In genomic region chr16:27325736-27326135, GRCh38 we compare ENCODE assay signal across 9 cellular contexts. TPM values are rescaled to one million over a fixed set of nuclear protein-coding genes. Genes with fewer than 3 reads are reported as not detected.
DNase-seq lines count a peak whose midpoint lies in the region; ATAC-seq and TF ChIP-seq lines count a peak whose summit lies in the region.
"Had no signal": no experiment of that assay in that cellular context is flagged by ENCODE, and none has a peak within 500 bp of the region (broad histone marks: within the 10 kb centered on the region; RNA-seq: fewer than 3 reads in every experiment).

No MANE protein-coding gene starts in this region.

- no peak for ATAC-seq in stimulated activated naive CD8-positive, alpha-beta T cell treated with anti-CD3 and anti-CD28 coated beads, Interleukin-15, Interleukin-2, amounts not matched to agents 100 U/mL and 50 U/mL, for 24 hours
- ATAC-seq in naive thymus-derived CD8-positive, alpha-beta T cell = no peak

- no peaks in the 10 kb centered on the region for H3K27me3 Mint-ChIP-seq in stimulated activated naive CD8-positive, alpha-beta T cell treated with anti-CD3 and anti-CD28 coated beads, Interleukin-15, Interleukin-2, amounts not matched to agents 100 ng/mL and 50 ng/mL, for 24 hours
- H3K27me3 Mint-ChIP-seq in naive thymus-derived CD8-positive, alpha-beta T cell = no peaks in the 10 kb centered on the region

- POLR2A ChIA-PET in naive thymus-derived CD8-positive, alpha-beta T cell (lab: Charles Lee) = interaction anchor here (1.2 kb wide), 1 partner anchor 8 kb away, joined by 4 read pairs; no protein-coding TSS in a partner anchor

- peaks cover 23% of the 10 kb centered on the region for H3K4me1 ChIP-seq in colonic mucosa

- DNase-seq in stimulated activated naive CD8-positive, alpha-beta T cell treated with anti-CD3 and anti-CD28 coated beads, Interleukin-15, Interleukin-2, amounts not matched to agents 100 U/mL and 50 U/mL, for 24 hours = no peak
- DNase-seq in colonic mucosa (no peak), NCI-H69 (lab: John Stamatoyannopoulos, UW) (no peak), UCSD-AML1 (lab: John Stamatoyannopoulos, UW; ENCODE audit: unreplicated experiment) (no peak), GM10266 (ENCODE audit: extremely low spot score) (no peak), SIG-M5 treated with dmso at 0.1 percent for 504 hours (lab: John Stamatoyannopoulos, UW; ENCODE audit: unreplicated experiment) (no peak)
- no peak for DNase-seq in naive thymus-derived CD8-positive, alpha-beta T cell
- DNase-seq: kidney glomerular epithelial cell had no signal

- no peaks in the 10 kb centered on the region for H3K9me3 ChIP-seq in colonic mucosa

- H3K27ac ChIP-seq in colonic mucosa = peak overlapping the region; percentile 85

- TF ChIP-seq CTCF in colonic mucosa (IDR thresholded peaks at IDR 0.05) (no peak), GM10266 (IDR thresholded peaks at IDR 0.05; ENCODE audit: control insufficient read depth, insufficient read depth, low read depth, missing control alignments) (no peak)

- H3K4me3 Mint-ChIP-seq in stimulated activated naive CD8-positive, alpha-beta T cell treated with anti-CD3 and anti-CD28 coated beads, Interleukin-15, Interleukin-2, amounts not matched to agents 100 ng/mL and 50 ng/mL, for 24 hours = peak overlapping the region; percentile 10
- H3K4me3 Mint-ChIP-seq in naive thymus-derived CD8-positive, alpha-beta T cell = peak overlapping the region in 3 of 10 donors; percentile 58 to 75 (median 60)

- peaks cover 97% of the 10 kb centered on the region for H3K4me1 Mint-ChIP-seq in stimulated activated naive CD8-positive, alpha-beta T cell treated with anti-CD3 and anti-CD28 coated beads, Interleukin-15, Interleukin-2, amounts not matched to agents 100 ng/mL and 50 ng/mL, for 24 hours (ENCODE audit: low read depth)
- H3K4me1 Mint-ChIP-seq in naive thymus-derived CD8-positive, alpha-beta T cell = peaks cover 35 to 95% (median 79%) of the 10 kb centered on the region in 4 donors

- H3K27ac Mint-ChIP-seq in stimulated activated naive CD8-positive, alpha-beta T cell treated with anti-CD3 and anti-CD28 coated beads, Interleukin-15, Interleukin-2, amounts not matched to agents 100 ng/mL and 50 ng/mL, for 24 hours = peak overlapping the region; percentile 96
- H3K27ac Mint-ChIP-seq in naive thymus-derived CD8-positive, alpha-beta T cell = peak overlapping the region; percentile 66 to 94 (median 85)

- H3K36me3 Mint-ChIP-seq in stimulated activated naive CD8-positive, alpha-beta T cell treated with anti-CD3 and anti-CD28 coated beads, Interleukin-15, Interleukin-2, amounts not matched to agents 100 ng/mL and 50 ng/mL, for 24 hours (ENCODE audit: low read depth) = peaks cover 88% of the 10 kb centered on the region
- H3K36me3 Mint-ChIP-seq in naive thymus-derived CD8-positive, alpha-beta T cell = peaks cover 0 to 31% (median 6%) of the 10 kb centered on the region in 3 donors

- intact Hi-C loops in colonic mucosa (cut with DNase I) = no loop called here

- H3K36me3 ChIP-seq in colonic mucosa = no peaks in the 10 kb centered on the region

- H3K9ac ChIP-seq in colonic mucosa (ENCODE audit: low read depth in 2 of 2, low read length in 2 of 2) = no peak overlapping the region

- H3K27me3 ChIP-seq in colonic mucosa = no peaks in the 10 kb centered on the region

- no peaks in the 10 kb centered on the region for H3K9me3 Mint-ChIP-seq in stimulated activated naive CD8-positive, alpha-beta T cell treated with anti-CD3 and anti-CD28 coated beads, Interleukin-15, Interleukin-2, amounts not matched to agents 100 ng/mL and 50 ng/mL, for 24 hours
- H3K9me3 Mint-ChIP-seq in naive thymus-derived CD8-positive, alpha-beta T cell = no peaks in the 10 kb centered on the region

- no peak overlapping the region for H3K4me3 ChIP-seq in colonic mucosa

RNA-seq across cellular contexts. Expression of gene IL4R, which starts 12.0 kb away (rescaled TPM):
- 10 to 100 TPM; 74.8 to 80.0 TPM for total RNA-seq in colonic mucosa
- total RNA-seq in naive thymus-derived CD8-positive, alpha-beta T cell = 100 to 1,000 TPM; 117 to 120 TPM
- polyA plus RNA-seq in naive thymus-derived CD8-positive, alpha-beta T cell = 10 to 100 TPM; 18.8 to 49.4 (median 34.7) TPM

RNA-seq across cellular contexts. Expression of gene NSMCE1, which starts 57.2 kb away (rescaled TPM):
- total RNA-seq in colonic mucosa = 10 to 100 TPM; 37.6 to 58.2 TPM
- 10 to 100 TPM; 81.8 to 85.0 TPM for total RNA-seq in naive thymus-derived CD8-positive, alpha-beta T cell
- polyA plus RNA-seq in naive thymus-derived CD8-positive, alpha-beta T cell = 100 to 1,000 TPM; 177 to 209 (median 185) TPM
